In genomic region chr2:205705511-205706397, GRCh38 we compare ENCODE assay signal across 11 cellular contexts. TPM values are rescaled to one million over a fixed set of nuclear protein-coding genes. Genes with fewer than 3 reads are reported as not detected.
DNase-seq lines count a peak whose midpoint lies in the region; ATAC-seq and TF ChIP-seq lines count a peak whose summit lies in the region.
"Had no signal": no experiment of that assay in that cellular context is flagged by ENCODE, and none has a peak within 500 bp of the region (broad histone marks: within the 10 kb centered on the region; RNA-seq: fewer than 3 reads in every experiment).

No MANE protein-coding gene starts in this region.

- H3K27me3 Mint-ChIP-seq in activated CD4-positive, alpha-beta T cell treated with anti-CD3 and anti-CD28 coated beads, Interleukin-2, amount 10 ng/mL, durations not matched to agents 7 days and 5 days: no peaks in the 10 kb centered on the region
- H3K27me3 Mint-ChIP-seq in activated naive CD8-positive, alpha-beta T cell: no peaks in the 10 kb centered on the region

- 82 to 88% methylated on average over 16 of the region's 16 CpGs for WGBS in lung, 2 donors
- WGBS in stomach, 5 donors: 79 to 89% (median 86%) methylated on average over 16 of the region's 16 CpGs

- TF ChIP-seq EP300 in stomach (IDR thresholded peaks at IDR 0.05): no peak

- no peaks in the 10 kb centered on the region for H3K9me3 Mint-ChIP-seq in activated CD4-positive, alpha-beta T cell treated with anti-CD3 and anti-CD28 coated beads, Interleukin-2, amount 10 ng/mL, durations not matched to agents 7 days and 5 days
- H3K9me3 Mint-ChIP-seq in activated naive CD8-positive, alpha-beta T cell (ENCODE audit: low read depth): no peaks in the 10 kb centered on the region

- no peak for TF ChIP-seq CTCF in lung (IDR thresholded peaks at IDR 0.05; ENCODE audit: control extremely low read depth, extremely low read depth)
- TF ChIP-seq CTCF in stomach (IDR thresholded peaks at IDR 0.05): no peak

- peaks cover 6 to 16% of the 10 kb centered on the region in 2 donors for H3K4me1 ChIP-seq in lung (ENCODE audit: control insufficient read depth in 2 of 2, insufficient read depth in 2 of 2, low read length in 2 of 2)
- peaks cover 25 to 91% (median 60%) of the 10 kb centered on the region in 4 donors for H3K4me1 ChIP-seq in stomach

- DNase-seq in activated CD4-positive, alpha-beta T cell treated with anti-CD3 and anti-CD28 coated beads, Interleukin-2, amount 10 ng/mL, durations not matched to agents 7 days and 5 days: no peak
- DNase-seq in activated CD4-positive, alpha-beta T cell treated with anti-CD3 and anti-CD28 coated beads, Interleukin-2, amount 50 U/mL, for 1 hour: no peak
- DNase-seq in lung (ENCODE audit: low spot score) (no peak), stomach (no peak), nucleus accumbens (lab: John Stamatoyannopoulos, UW) (no peak), AG20443 (ENCODE audit: low spot score) (no peak)
- DNase-seq: GF-D8, NCI-H1092 had no signal

- H3K9me3 ChIP-seq in lung (ENCODE audit: control insufficient read depth in 2 of 2, insufficient read depth in 1 of 2, low read length in 1 of 2) (no peaks in the 10 kb centered on the region), stomach (no peaks in the 10 kb centered on the region)

- TF ChIP-seq POLR2A in stomach (IDR thresholded peaks at IDR 0.05): no peak

- no peaks in the 10 kb centered on the region for H3K36me3 Mint-ChIP-seq in activated CD4-positive, alpha-beta T cell treated with anti-CD3 and anti-CD28 coated beads, Interleukin-2, amount 10 ng/mL, durations not matched to agents 7 days and 5 days (ENCODE audit: low read depth)
- H3K36me3 Mint-ChIP-seq in activated naive CD8-positive, alpha-beta T cell: no peaks in the 10 kb centered on the region

- no peak overlapping the region for H3K4me3 Mint-ChIP-seq in activated CD4-positive, alpha-beta T cell treated with anti-CD3 and anti-CD28 coated beads, Interleukin-2, amount 10 ng/mL, durations not matched to agents 7 days and 5 days
- no peak overlapping the region for H3K4me3 Mint-ChIP-seq in activated naive CD8-positive, alpha-beta T cell

- intact Hi-C loops in stomach (cut with DNase I; ENCODE audit: low total_unique reads): no loop called here

- CTCF ChIA-PET in activated CD4-positive, alpha-beta T cell treated with anti-CD3 and anti-CD28 coated beads, Interleukin-2, amount 10 ng/mL, durations not matched to agents 7 days and 5 days (lab: Charles Lee): interaction anchor here (1.0 to 1.1 kb wide), 2 partner anchors 11 to 20 kb away, joined by 4 to 5 read pairs; no protein-coding TSS in a partner anchor

- no peaks in the 10 kb centered on the region for H3K36me3 ChIP-seq in lung (ENCODE audit: control insufficient read depth in 2 of 2, insufficient read depth in 2 of 2, low read length in 2 of 2)
- no peaks in the 10 kb centered on the region for H3K36me3 ChIP-seq in stomach

- POLR2A ChIA-PET in activated CD4-positive, alpha-beta T cell treated with anti-CD3 and anti-CD28 coated beads, Interleukin-2, amount 10 ng/mL, durations not matched to agents 7 days and 5 days (lab: Charles Lee): no interaction called here

- H3K4me1 Mint-ChIP-seq in activated CD4-positive, alpha-beta T cell treated with anti-CD3 and anti-CD28 coated beads, Interleukin-2, amount 10 ng/mL, durations not matched to agents 7 days and 5 days: peaks cover 25% of the 10 kb centered on the region
- H3K4me1 Mint-ChIP-seq in activated naive CD8-positive, alpha-beta T cell (ENCODE audit: low read depth): peaks cover 13% of the 10 kb centered on the region

- ATAC-seq in lung (ENCODE audit: insufficient read depth, low FRiP score) (no peak), GM18519 (IDR thresholded peaks at IDR 0.05; ENCODE audit: low FRiP score, unreplicated experiment) (no peak)

- H3K27ac ChIP-seq in lung (ENCODE audit: low read depth in 1 of 2, low read length in 1 of 2) (peak overlapping the region; percentile 71 to 76), stomach (peak overlapping the region in 4 of 5 donors; percentile 78 to 87 (median 82))
- H3K27ac ChIP-seq: HL-60 had no signal

- H3K27ac Mint-ChIP-seq in activated CD4-positive, alpha-beta T cell treated with anti-CD3 and anti-CD28 coated beads, Interleukin-2, amount 10 ng/mL, durations not matched to agents 7 days and 5 days: peak overlapping the region; percentile 76
- H3K27ac Mint-ChIP-seq in activated naive CD8-positive, alpha-beta T cell: peak overlapping the region; percentile 84

- H3K27me3 ChIP-seq in lung (ENCODE audit: control insufficient read depth, insufficient read depth): no peaks in the 10 kb centered on the region
- H3K27me3 ChIP-seq in stomach: no peaks in the 10 kb centered on the region

- H3K4me3 ChIP-seq in lung (no peak overlapping the region), stomach (no peak overlapping the region)

RNA-seq across cellular contexts. Expression of gene NRP2, which starts 23.5 kb away (rescaled TPM):
- total RNA-seq in activated CD4-positive, alpha-beta T cell treated with anti-CD3 and anti-CD28 coated beads, Interleukin-2, amount 10 ng/mL, durations not matched to agents 7 days and 5 days: 1 to 10 TPM; 7.1 to 8.1 TPM
- total RNA-seq in lung (100 to 1,000 TPM in 1 of 2 donors, 10 to 100 TPM in 1; 87.8 to 125 TPM), stomach (100 to 1,000 TPM in 2 of 5 donors, 10 to 100 TPM in 3; 21.0 to 166 (median 56.9) TPM)
- polyA plus RNA-seq in lung (10 to 100 TPM; 20.4 to 38.5 TPM), stomach (10 to 100 TPM in 1 of 3 donors, 1 to 10 TPM in 1, under 1 TPM in 1; 0.92 to 13.2 (median 2.9) TPM)
